ENCODE assay signal across 8 cellular contexts in genomic region chr12:67268335-67268895, GRCh38. TPM values are rescaled to one million over a fixed set of nuclear protein-coding genes. Genes with fewer than 3 reads are reported as not detected.
DNase-seq lines count a peak whose midpoint lies in the region; ATAC-seq and TF ChIP-seq lines count a peak whose summit lies in the region.

No MANE protein-coding gene starts in this region.

- TF ChIP-seq CTCF in Peyer's patch (IDR thresholded peaks at IDR 0.05) (peak in 1 of 6 experiments; percentile 4), fibroblast of mammary gland (conservative IDR thresholded peaks at IDR 0.05; ENCODE audit: control insufficient read depth, insufficient read depth, low read depth, low read length) (no peak), natural killer cell (IDR thresholded peaks at IDR 0.05) (no peak)

- H3K4me1 Mint-ChIP-seq in natural killer cell: peaks cover 33 to 40% of the 10 kb centered on the region in 2 donors

- H3K4me1 ChIP-seq in HUES48 (ENCODE audit: control insufficient read depth, insufficient read depth, low read length) (peaks cover 21% of the 10 kb centered on the region), Peyer's patch (peaks cover 0 to 35% (median 8%) of the 10 kb centered on the region in 4 donors)

- no peaks in the 10 kb centered on the region for H3K9me3 ChIP-seq in HUES48 (ENCODE audit: control insufficient read depth, insufficient read depth, low read length)
- no peaks in the 10 kb centered on the region for H3K9me3 ChIP-seq in Peyer's patch

- H3K27ac ChIP-seq in HUES48 (ENCODE audit: low read depth, low read length): peak overlapping the region; percentile 99
- H3K27ac ChIP-seq in Peyer's patch: peak overlapping the region; percentile 91 to 99 (median 97)

- no peaks in the 10 kb centered on the region for H3K36me3 Mint-ChIP-seq in natural killer cell

- peak overlapping the region; percentile 95 to 97 for H3K27ac Mint-ChIP-seq in natural killer cell

- H3K9ac ChIP-seq in HUES48 (ENCODE audit: low read depth, low read length): peak overlapping the region; percentile 92

- H3K36me3 ChIP-seq in HUES48 (ENCODE audit: control insufficient read depth, insufficient read depth, low read length) (no peaks in the 10 kb centered on the region), Peyer's patch (no peaks in the 10 kb centered on the region)

- peak overlapping the region; percentile 93 for H3K4me3 ChIP-seq in HUES48 (ENCODE audit: low read depth, low read length)
- peak overlapping the region; percentile 74 to 92 (median 84) for H3K4me3 ChIP-seq in Peyer's patch
- peak overlapping the region; percentile 94 for H3K4me3 ChIP-seq in fibroblast of mammary gland (ENCODE audit: control insufficient read depth, low read depth, low read length)

- H3K27me3 ChIP-seq in HUES48 (ENCODE audit: control insufficient read depth, insufficient read depth, low read length): no peaks in the 10 kb centered on the region
- no peaks in the 10 kb centered on the region for H3K27me3 ChIP-seq in Peyer's patch

- H3K27me3 Mint-ChIP-seq in natural killer cell (ENCODE audit: low read depth in 2 of 2): no peaks in the 10 kb centered on the region

- H3K9me3 Mint-ChIP-seq in natural killer cell: no peaks in the 10 kb centered on the region

- intact Hi-C loops in natural killer cell (cut with micrococcal nuclease): loop anchor here (2.0 to 5.0 kb wide), 2 partner anchors 380 to 966 kb away; partner anchors contain the start of genes DYRK2 and HELB

- TF ChIP-seq POLR2A in Peyer's patch (IDR thresholded peaks at IDR 0.05): no peak

- DNase-seq in DMS114 treated with DMSO at 0.1 percent for 48 hours (lab: John Stamatoyannopoulos, UW; ENCODE audit: unreplicated experiment) (peak; percentile 99), Peyer's patch (peak; percentile 83 to 95 (median 87)), activated T-helper 1 cell treated with Interleukin-2 at 50 U/mL for 16 hours (ENCODE audit: low read depth) (peak; percentile 74), fibroblast of mammary gland (ENCODE audit: low read depth) (peak; percentile 99), natural killer cell (peak; percentile 76)
- peak; percentile 80 for DNase-seq in stimulated activated naive CD4-positive, alpha-beta T cell treated with Interleukin-2 at 50 U/mL for 16 hours (lab: John Stamatoyannopoulos, UW)

- peak overlapping the region; percentile 83 for H3K4me3 Mint-ChIP-seq in natural killer cell

- ATAC-seq in GM21390 (IDR thresholded peaks at IDR 0.05; ENCODE audit: unreplicated experiment) (peak; percentile 75), natural killer cell (peak; percentile 75 to 89 (median 77))

RNA-seq across cellular contexts. Expression of gene CAND1, which starts 0.7 kb away (rescaled TPM):
- total RNA-seq in Peyer's patch (10 to 100 TPM; 58.3 to 82.7 (median 74.6) TPM), natural killer cell (100 to 1,000 TPM; 103 to 118 (median 104) TPM)

Comparison
In these comparisons a context has a peak if more than half of its experiments do, and no peak if none do; other contexts are left out.
1. Peak in every context shown above with its lines: DNase-seq, ATAC-seq, H3K4me3 ChIP-seq and H3K27ac ChIP-seq.